5 cellular contexts compared by ENCODE assay signal in the genomic region with DNA sequence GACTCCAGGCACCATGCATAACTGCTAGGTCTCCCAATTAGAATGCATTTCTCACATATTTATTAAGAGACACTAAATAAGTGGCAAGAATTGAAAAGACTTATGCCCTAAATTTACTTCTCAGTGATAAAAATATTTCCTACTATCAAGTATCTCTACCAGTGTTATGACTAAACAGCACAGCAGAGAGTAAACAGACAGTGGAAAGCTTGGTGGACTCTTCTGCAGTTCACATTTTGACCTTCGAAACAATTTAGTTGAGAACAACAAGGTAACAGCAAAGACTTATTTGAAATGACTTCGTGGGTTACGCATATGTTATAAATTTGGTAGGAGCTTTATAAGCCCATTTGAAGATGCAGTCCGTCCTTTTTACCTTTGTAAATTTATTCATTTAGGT.
"Had no signal": no experiment of that assay in that cellular context is flagged by ENCODE, and none has a peak within 500 bp of the region (broad histone marks: within the 10 kb centered on the region; RNA-seq: fewer than 3 reads in every experiment).

No MANE protein-coding gene starts in this region.

- H3K27ac ChIP-seq: KMS-11 had no signal

- H3K4me3 ChIP-seq: GM23338 had no signal

- DNase-seq: H9, HCEC 1CT, KBM-7 had no signal

- ATAC-seq: GM23338 had no signal

- H3K9ac ChIP-seq: KMS-11 had no signal
